Comparison of ENCODE assay signal across 1 cellular context in the genomic region with DNA sequence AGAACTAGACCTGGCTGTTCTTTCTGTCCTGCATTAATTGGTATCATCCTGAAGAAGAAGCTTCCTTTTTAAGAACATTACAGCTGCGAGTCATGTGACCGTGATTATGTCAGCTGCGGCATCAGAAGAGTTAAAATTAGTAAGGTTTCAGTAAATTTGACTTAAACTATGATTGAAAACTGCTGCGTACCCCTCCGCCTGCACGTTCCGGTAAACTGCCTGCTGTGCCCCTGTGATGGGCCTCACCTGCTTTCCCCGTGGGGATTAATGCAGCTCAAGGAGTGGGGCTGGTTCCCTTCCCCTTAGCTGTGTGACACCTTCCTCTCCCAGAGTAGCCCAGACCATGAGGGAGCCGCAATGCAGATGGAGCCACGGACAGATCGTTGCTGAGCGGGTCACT.
TF ChIP-seq lines count a peak whose summit lies in the region.

No MANE protein-coding gene starts in this region.

TF ChIP-seq in GM12878, 131 proteins besides CTCF, POLR2A, EP300 and RAD21 (continued from another document):
- TF ChIP-seq, protein P1, sequence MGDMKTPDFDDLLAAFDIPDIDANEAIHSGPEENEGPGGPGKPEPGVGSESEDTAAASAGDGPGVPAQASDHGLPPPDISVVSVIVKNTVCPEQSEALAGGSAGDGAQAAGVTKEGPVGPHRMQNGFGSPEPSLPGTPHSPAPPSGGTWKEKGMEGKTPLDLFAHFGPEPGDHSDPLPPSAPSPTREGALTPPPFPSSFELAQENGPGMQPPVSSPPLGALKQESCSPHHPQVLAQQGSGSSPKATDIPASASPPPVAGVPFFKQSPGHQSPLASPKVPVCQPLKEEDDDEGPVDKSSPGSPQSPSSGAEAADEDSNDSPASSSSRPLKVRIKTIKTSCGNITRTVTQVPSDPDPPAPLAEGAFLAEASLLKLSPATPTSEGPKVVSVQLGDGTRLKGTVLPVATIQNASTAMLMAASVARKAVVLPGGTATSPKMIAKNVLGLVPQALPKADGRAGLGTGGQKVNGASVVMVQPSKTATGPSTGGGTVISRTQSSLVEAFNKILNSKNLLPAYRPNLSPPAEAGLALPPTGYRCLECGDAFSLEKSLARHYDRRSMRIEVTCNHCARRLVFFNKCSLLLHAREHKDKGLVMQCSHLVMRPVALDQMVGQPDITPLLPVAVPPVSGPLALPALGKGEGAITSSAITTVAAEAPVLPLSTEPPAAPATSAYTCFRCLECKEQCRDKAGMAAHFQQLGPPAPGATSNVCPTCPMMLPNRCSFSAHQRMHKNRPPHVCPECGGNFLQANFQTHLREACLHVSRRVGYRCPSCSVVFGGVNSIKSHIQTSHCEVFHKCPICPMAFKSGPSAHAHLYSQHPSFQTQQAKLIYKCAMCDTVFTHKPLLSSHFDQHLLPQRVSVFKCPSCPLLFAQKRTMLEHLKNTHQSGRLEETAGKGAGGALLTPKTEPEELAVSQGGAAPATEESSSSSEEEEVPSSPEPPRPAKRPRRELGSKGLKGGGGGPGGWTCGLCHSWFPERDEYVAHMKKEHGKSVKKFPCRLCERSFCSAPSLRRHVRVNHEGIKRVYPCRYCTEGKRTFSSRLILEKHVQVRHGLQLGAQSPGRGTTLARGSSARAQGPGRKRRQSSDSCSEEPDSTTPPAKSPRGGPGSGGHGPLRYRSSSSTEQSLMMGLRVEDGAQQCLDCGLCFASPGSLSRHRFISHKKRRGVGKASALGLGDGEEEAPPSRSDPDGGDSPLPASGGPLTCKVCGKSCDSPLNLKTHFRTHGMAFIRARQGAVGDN (IDR thresholded peaks at IDR 0.05): peak; percentile 69
- TF ChIP-seq FOXM1 (IDR thresholded peaks at IDR 0.05; ENCODE audit: low read depth, low read length): peak; percentile 65; the same call in 1 of the 2 replicates
- TF ChIP-seq IKZF1 (conservative IDR thresholded peaks at IDR 0.05): 0 out of 2 replicates have a peak, but pooled peaks have one; percentile 10
- no peak for TF ChIP-seq POLR2AphosphoS5 (IDR thresholded peaks at IDR 0.05; ENCODE audit: low read length)
- TF ChIP-seq, protein P2, sequence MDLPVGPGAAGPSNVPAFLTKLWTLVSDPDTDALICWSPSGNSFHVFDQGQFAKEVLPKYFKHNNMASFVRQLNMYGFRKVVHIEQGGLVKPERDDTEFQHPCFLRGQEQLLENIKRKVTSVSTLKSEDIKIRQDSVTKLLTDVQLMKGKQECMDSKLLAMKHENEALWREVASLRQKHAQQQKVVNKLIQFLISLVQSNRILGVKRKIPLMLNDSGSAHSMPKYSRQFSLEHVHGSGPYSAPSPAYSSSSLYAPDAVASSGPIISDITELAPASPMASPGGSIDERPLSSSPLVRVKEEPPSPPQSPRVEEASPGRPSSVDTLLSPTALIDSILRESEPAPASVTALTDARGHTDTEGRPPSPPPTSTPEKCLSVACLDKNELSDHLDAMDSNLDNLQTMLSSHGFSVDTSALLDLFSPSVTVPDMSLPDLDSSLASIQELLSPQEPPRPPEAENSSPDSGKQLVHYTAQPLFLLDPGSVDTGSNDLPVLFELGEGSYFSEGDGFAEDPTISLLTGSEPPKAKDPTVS (IDR thresholded peaks at IDR 0.05; ENCODE audit: low read depth, low read length): no peak
- TF ChIP-seq MTA3 (IDR thresholded peaks at IDR 0.05; ENCODE audit: borderline replicate concordance, low read length): no peak
- TF ChIP-seq, protein P3, sequence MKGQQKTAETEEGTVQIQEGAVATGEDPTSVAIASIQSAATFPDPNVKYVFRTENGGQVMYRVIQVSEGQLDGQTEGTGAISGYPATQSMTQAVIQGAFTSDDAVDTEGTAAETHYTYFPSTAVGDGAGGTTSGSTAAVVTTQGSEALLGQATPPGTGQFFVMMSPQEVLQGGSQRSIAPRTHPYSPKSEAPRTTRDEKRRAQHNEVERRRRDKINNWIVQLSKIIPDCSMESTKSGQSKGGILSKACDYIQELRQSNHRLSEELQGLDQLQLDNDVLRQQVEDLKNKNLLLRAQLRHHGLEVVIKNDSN (IDR thresholded peaks at IDR 0.05; ENCODE audit: borderline replicate concordance, extremely low read length, insufficient read depth, low read depth, low read length): no peak
- TF ChIP-seq CREM (IDR thresholded peaks at IDR 0.05; ENCODE audit: low read depth): peak; percentile 68
- no peak for TF ChIP-seq FOS (IDR thresholded peaks at IDR 0.05; ENCODE audit: borderline replicate concordance, extremely low read depth, insufficient read length)
- peak; percentile 95 for TF ChIP-seq RAD51 (IDR thresholded peaks at IDR 0.05)
- TF ChIP-seq RUNX3 (IDR thresholded peaks at IDR 0.05; ENCODE audit: low read length): peak; percentile 42; the same call in 1 of the 2 replicates
- no peak for TF ChIP-seq NFXL1 (IDR thresholded peaks at IDR 0.05; ENCODE audit: borderline replicate concordance)
- TF ChIP-seq CEBPB (IDR thresholded peaks at IDR 0.05; ENCODE audit: borderline replicate concordance in 1 of 2, low read depth in 2 of 2, low read length in 2 of 2): no peak
- TF ChIP-seq ZZZ3 (IDR thresholded peaks at IDR 0.05; ENCODE audit: control insufficient read depth, insufficient read length, low read depth): no peak
- no peak for TF ChIP-seq SPI1 (IDR thresholded peaks at IDR 0.05; ENCODE audit: borderline replicate concordance, insufficient read depth, low read depth, low read length)
- no peak for TF ChIP-seq PAX8 (IDR thresholded peaks at IDR 0.05)
- TF ChIP-seq ZNF274 (IDR thresholded peaks at IDR 0.05; ENCODE audit: insufficient read depth, insufficient read length): no peak
- TF ChIP-seq, protein P4, sequence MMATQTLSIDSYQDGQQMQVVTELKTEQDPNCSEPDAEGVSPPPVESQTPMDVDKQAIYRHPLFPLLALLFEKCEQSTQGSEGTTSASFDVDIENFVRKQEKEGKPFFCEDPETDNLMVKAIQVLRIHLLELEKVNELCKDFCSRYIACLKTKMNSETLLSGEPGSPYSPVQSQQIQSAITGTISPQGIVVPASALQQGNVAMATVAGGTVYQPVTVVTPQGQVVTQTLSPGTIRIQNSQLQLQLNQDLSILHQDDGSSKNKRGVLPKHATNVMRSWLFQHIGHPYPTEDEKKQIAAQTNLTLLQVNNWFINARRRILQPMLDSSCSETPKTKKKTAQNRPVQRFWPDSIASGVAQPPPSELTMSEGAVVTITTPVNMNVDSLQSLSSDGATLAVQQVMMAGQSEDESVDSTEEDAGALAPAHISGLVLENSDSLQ (IDR thresholded peaks at IDR 0.05): 0 out of 2 replicates have a peak, but pooled peaks have one; percentile 23
- 0 out of 2 replicates have a peak, but pooled peaks have one; percentile 20 for TF ChIP-seq STAT3 (IDR thresholded peaks at IDR 0.05; ENCODE audit: low read depth, low read length)
- no peak for TF ChIP-seq NBN (IDR thresholded peaks at IDR 0.05)
- TF ChIP-seq ZNF622 (IDR thresholded peaks at IDR 0.05): no peak
- TF ChIP-seq NRF1 (conservative IDR thresholded peaks at IDR 0.05; ENCODE audit: low read depth, low read length): no peak
- TF ChIP-seq, protein P5, sequence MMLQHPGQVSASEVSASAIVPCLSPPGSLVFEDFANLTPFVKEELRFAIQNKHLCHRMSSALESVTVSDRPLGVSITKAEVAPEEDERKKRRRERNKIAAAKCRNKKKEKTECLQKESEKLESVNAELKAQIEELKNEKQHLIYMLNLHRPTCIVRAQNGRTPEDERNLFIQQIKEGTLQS (IDR thresholded peaks at IDR 0.05; ENCODE audit: borderline replicate concordance, extremely low read depth, low read depth, low read length): peak; percentile 37; the same call in 1 of the 2 replicates
- TF ChIP-seq MEF2B (IDR thresholded peaks at IDR 0.05; ENCODE audit: partially characterized antibody, poor library complexity, severe bottlenecking): peak; percentile 93
- 0 out of 2 replicates have a peak, but pooled peaks have one; percentile 12 for TF ChIP-seq PAX5 (IDR thresholded peaks at IDR 0.05; ENCODE audit: borderline replicate concordance, low read depth, low read length)
- TF ChIP-seq ASH2L (IDR thresholded peaks at IDR 0.05; ENCODE audit: borderline replicate concordance, low read depth): no peak
- TF ChIP-seq, protein P6, sequence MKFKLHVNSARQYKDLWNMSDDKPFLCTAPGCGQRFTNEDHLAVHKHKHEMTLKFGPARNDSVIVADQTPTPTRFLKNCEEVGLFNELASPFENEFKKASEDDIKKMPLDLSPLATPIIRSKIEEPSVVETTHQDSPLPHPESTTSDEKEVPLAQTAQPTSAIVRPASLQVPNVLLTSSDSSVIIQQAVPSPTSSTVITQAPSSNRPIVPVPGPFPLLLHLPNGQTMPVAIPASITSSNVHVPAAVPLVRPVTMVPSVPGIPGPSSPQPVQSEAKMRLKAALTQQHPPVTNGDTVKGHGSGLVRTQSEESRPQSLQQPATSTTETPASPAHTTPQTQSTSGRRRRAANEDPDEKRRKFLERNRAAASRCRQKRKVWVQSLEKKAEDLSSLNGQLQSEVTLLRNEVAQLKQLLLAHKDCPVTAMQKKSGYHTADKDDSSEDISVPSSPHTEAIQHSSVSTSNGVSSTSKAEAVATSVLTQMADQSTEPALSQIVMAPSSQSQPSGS (IDR thresholded peaks at IDR 0.05; ENCODE audit: low read length): no peak
- TF ChIP-seq DPF2 (IDR thresholded peaks at IDR 0.05): no peak
- TF ChIP-seq FOXK2 (IDR thresholded peaks at IDR 0.05): no peak
- TF ChIP-seq MTA2 (IDR thresholded peaks at IDR 0.05; ENCODE audit: low read depth): peak; percentile 66
- TF ChIP-seq EED (IDR thresholded peaks at IDR 0.05; ENCODE audit: low read depth): peak; percentile 73
- no peak for TF ChIP-seq TARDBP (IDR thresholded peaks at IDR 0.05; ENCODE audit: borderline replicate concordance)
- no peak for TF ChIP-seq MYC (IDR thresholded peaks at IDR 0.05; ENCODE audit: insufficient read depth, insufficient read length, insufficient replicate concordance, low read length, severe bottlenecking)
- no peak for TF ChIP-seq SUPT20H (IDR thresholded peaks at IDR 0.05; ENCODE audit: borderline replicate concordance, control insufficient read depth, low read depth, low read length)
- TF ChIP-seq SMAD1 (IDR thresholded peaks at IDR 0.05; ENCODE audit: low read depth, partially characterized antibody): no peak
- TF ChIP-seq BHLHE40 (IDR thresholded peaks at IDR 0.05; ENCODE audit: borderline replicate concordance in 1 of 2, low read depth in 2 of 2, low read length in 1 of 2): peak; percentile 91
- TF ChIP-seq WRNIP1 (IDR thresholded peaks at IDR 0.05; ENCODE audit: borderline replicate concordance, low read depth, low read length): no peak
- TF ChIP-seq BRCA1 (IDR thresholded peaks at IDR 0.05; ENCODE audit: low read depth, low read length): no peak
- TF ChIP-seq RELA (IDR thresholded peaks at IDR 0.05; ENCODE audit: borderline replicate concordance, partially characterized antibody): no peak
- TF ChIP-seq, protein P7, sequence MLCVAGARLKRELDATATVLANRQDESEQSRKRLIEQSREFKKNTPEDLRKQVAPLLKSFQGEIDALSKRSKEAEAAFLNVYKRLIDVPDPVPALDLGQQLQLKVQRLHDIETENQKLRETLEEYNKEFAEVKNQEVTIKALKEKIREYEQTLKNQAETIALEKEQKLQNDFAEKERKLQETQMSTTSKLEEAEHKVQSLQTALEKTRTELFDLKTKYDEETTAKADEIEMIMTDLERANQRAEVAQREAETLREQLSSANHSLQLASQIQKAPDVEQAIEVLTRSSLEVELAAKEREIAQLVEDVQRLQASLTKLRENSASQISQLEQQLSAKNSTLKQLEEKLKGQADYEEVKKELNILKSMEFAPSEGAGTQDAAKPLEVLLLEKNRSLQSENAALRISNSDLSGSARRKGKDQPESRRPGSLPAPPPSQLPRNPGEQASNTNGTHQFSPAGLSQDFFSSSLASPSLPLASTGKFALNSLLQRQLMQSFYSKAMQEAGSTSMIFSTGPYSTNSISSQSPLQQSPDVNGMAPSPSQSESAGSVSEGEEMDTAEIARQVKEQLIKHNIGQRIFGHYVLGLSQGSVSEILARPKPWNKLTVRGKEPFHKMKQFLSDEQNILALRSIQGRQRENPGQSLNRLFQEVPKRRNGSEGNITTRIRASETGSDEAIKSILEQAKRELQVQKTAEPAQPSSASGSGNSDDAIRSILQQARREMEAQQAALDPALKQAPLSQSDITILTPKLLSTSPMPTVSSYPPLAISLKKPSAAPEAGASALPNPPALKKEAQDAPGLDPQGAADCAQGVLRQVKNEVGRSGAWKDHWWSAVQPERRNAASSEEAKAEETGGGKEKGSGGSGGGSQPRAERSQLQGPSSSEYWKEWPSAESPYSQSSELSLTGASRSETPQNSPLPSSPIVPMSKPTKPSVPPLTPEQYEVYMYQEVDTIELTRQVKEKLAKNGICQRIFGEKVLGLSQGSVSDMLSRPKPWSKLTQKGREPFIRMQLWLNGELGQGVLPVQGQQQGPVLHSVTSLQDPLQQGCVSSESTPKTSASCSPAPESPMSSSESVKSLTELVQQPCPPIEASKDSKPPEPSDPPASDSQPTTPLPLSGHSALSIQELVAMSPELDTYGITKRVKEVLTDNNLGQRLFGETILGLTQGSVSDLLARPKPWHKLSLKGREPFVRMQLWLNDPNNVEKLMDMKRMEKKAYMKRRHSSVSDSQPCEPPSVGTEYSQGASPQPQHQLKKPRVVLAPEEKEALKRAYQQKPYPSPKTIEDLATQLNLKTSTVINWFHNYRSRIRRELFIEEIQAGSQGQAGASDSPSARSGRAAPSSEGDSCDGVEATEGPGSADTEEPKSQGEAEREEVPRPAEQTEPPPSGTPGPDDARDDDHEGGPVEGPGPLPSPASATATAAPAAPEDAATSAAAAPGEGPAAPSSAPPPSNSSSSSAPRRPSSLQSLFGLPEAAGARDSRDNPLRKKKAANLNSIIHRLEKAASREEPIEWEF (IDR thresholded peaks at IDR 0.05; ENCODE audit: insufficient replicate concordance, low read depth, low read length): peak; percentile 41
- TF ChIP-seq, protein P8, sequence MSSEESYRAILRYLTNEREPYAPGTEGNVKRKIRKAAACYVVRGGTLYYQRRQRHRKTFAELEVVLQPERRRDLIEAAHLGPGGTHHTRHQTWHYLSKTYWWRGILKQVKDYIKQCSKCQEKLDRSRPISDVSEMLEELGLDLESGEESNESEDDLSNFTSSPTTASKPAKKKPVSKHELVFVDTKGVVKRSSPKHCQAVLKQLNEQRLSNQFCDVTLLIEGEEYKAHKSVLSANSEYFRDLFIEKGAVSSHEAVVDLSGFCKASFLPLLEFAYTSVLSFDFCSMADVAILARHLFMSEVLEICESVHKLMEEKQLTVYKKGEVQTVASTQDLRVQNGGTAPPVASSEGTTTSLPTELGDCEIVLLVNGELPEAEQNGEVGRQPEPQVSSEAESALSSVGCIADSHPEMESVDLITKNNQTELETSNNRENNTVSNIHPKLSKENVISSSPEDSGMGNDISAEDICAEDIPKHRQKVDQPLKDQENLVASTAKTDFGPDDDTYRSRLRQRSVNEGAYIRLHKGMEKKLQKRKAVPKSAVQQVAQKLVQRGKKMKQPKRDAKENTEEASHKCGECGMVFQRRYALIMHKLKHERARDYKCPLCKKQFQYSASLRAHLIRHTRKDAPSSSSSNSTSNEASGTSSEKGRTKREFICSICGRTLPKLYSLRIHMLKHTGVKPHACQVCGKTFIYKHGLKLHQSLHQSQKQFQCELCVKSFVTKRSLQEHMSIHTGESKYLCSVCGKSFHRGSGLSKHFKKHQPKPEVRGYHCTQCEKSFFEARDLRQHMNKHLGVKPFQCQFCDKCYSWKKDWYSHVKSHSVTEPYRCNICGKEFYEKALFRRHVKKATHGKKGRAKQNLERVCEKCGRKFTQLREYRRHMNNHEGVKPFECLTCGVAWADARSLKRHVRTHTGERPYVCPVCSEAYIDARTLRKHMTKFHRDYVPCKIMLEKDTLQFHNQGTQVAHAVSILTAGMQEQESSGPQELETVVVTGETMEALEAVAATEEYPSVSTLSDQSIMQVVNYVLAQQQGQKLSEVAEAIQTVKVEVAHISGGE (CRISPR knock-in tag; IDR thresholded peaks at IDR 0.05): no peak
- TF ChIP-seq BCL11A (IDR thresholded peaks at IDR 0.05; ENCODE audit: low read depth, low read length): no peak
- TF ChIP-seq RCOR1 (conservative IDR thresholded peaks at IDR 0.05; ENCODE audit: low read depth, low read length): no peak
